Comparison of ENCODE assay signal across 1 cellular context in genomic region chr2:233519787-233520611, GRCh38.
TF ChIP-seq lines count a peak whose summit lies in the region.

No MANE protein-coding gene starts in this region.

TF ChIP-seq in GM12878, 131 proteins besides CTCF, POLR2A, EP300 and RAD21 (continued from another document):
- TF ChIP-seq, protein P1, sequence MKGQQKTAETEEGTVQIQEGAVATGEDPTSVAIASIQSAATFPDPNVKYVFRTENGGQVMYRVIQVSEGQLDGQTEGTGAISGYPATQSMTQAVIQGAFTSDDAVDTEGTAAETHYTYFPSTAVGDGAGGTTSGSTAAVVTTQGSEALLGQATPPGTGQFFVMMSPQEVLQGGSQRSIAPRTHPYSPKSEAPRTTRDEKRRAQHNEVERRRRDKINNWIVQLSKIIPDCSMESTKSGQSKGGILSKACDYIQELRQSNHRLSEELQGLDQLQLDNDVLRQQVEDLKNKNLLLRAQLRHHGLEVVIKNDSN (IDR thresholded peaks at IDR 0.05; ENCODE audit: borderline replicate concordance, extremely low read length, insufficient read depth, low read depth, low read length) = no peak
- peak; percentile 55; the same call in 1 of the 2 replicates for TF ChIP-seq BCL11A (IDR thresholded peaks at IDR 0.05; ENCODE audit: low read depth, low read length)
- peak; percentile 61; the same call in 1 of the 2 replicates for TF ChIP-seq RELB (IDR thresholded peaks at IDR 0.05; ENCODE audit: low read depth)
- no peak for TF ChIP-seq E2F4 (IDR thresholded peaks at IDR 0.05; ENCODE audit: low read depth, low read length)
- peak; percentile 99 for TF ChIP-seq SKIL (IDR thresholded peaks at IDR 0.05; ENCODE audit: low read depth, poor library complexity, severe bottlenecking)
- peak; percentile 82 for TF ChIP-seq JUND (IDR thresholded peaks at IDR 0.05; ENCODE audit: low read depth, low read length)
- no peak for TF ChIP-seq BRCA1 (IDR thresholded peaks at IDR 0.05; ENCODE audit: low read depth, low read length)
- 0 out of 2 replicates have a peak, but pooled peaks have one; percentile 16 for TF ChIP-seq MXI1 (IDR thresholded peaks at IDR 0.05; ENCODE audit: low read depth, low read length)
- TF ChIP-seq MEF2B (IDR thresholded peaks at IDR 0.05; ENCODE audit: partially characterized antibody, poor library complexity, severe bottlenecking) = peak; percentile 58
- peak; percentile 36 for TF ChIP-seq MEF2A (IDR thresholded peaks at IDR 0.05; ENCODE audit: insufficient read depth, low read depth, low read length)
- no peak for TF ChIP-seq ZBED1 (IDR thresholded peaks at IDR 0.05; ENCODE audit: borderline replicate concordance)
- TF ChIP-seq BMI1 (IDR thresholded peaks at IDR 0.05; ENCODE audit: borderline replicate concordance) = peak; percentile 73; the same call in 1 of the 2 replicates
- TF ChIP-seq DPF2 (IDR thresholded peaks at IDR 0.05) = peak; percentile 86
- peak; percentile 42; the same call in 1 of the 2 replicates for TF ChIP-seq ZNF217 (IDR thresholded peaks at IDR 0.05)
- TF ChIP-seq ATF7 (IDR thresholded peaks at IDR 0.05; ENCODE audit: low read depth) = peak; percentile 46
- TF ChIP-seq FOXM1 (IDR thresholded peaks at IDR 0.05; ENCODE audit: low read depth, low read length) = peak; percentile 40; the same call in 1 of the 2 replicates
- TF ChIP-seq SPI1 (IDR thresholded peaks at IDR 0.05; ENCODE audit: borderline replicate concordance, insufficient read depth, low read depth, low read length) = peak; percentile 86
- TF ChIP-seq ATF2 (IDR thresholded peaks at IDR 0.05; ENCODE audit: low read length) = peak; percentile 70
- TF ChIP-seq TCF12 (IDR thresholded peaks at IDR 0.05; ENCODE audit: low read depth, low read length) = 0 out of 2 replicates have a peak, but pooled peaks have one; percentile 26
- peak; percentile 74 to 86 for TF ChIP-seq IKZF2 (IDR thresholded peaks at IDR 0.05)
- TF ChIP-seq NR2F1 (conservative IDR thresholded peaks at IDR 0.05) = peak; percentile 82
- peak; percentile 72 for TF ChIP-seq IKZF1 (conservative IDR thresholded peaks at IDR 0.05)
- TF ChIP-seq MAX (IDR thresholded peaks at IDR 0.05; ENCODE audit: low read depth, low read length) = no peak
- TF ChIP-seq RUNX3 (IDR thresholded peaks at IDR 0.05; ENCODE audit: low read length) = peak; percentile 67
- TF ChIP-seq ASH2L (IDR thresholded peaks at IDR 0.05; ENCODE audit: borderline replicate concordance, low read depth) = no peak
- TF ChIP-seq CREB1 (IDR thresholded peaks at IDR 0.05; ENCODE audit: low read depth) = 0 out of 2 replicates have a peak, but pooled peaks have one; percentile 10
- no peak for TF ChIP-seq GABPA (IDR thresholded peaks at IDR 0.05; ENCODE audit: low read depth)
- TF ChIP-seq, protein P2, sequence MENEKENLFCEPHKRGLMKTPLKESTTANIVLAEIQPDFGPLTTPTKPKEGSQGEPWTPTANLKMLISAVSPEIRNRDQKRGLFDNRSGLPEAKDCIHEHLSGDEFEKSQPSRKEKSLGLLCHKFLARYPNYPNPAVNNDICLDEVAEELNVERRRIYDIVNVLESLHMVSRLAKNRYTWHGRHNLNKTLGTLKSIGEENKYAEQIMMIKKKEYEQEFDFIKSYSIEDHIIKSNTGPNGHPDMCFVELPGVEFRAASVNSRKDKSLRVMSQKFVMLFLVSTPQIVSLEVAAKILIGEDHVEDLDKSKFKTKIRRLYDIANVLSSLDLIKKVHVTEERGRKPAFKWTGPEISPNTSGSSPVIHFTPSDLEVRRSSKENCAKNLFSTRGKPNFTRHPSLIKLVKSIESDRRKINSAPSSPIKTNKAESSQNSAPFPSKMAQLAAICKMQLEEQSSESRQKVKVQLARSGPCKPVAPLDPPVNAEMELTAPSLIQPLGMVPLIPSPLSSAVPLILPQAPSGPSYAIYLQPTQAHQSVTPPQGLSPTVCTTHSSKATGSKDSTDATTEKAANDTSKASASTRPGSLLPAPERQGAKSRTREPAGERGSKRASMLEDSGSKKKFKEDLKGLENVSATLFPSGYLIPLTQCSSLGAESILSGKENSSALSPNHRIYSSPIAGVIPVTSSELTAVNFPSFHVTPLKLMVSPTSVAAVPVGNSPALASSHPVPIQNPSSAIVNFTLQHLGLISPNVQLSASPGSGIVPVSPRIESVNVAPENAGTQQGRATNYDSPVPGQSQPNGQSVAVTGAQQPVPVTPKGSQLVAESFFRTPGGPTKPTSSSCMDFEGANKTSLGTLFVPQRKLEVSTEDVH (IDR thresholded peaks at IDR 0.05; ENCODE audit: low read depth, partially characterized antibody) = no peak
TF ChIP-seq in GM12878: peak in this region for 27.
